ENCODE assay signal across 24 cellular contexts in genomic region chr10:551489-552252, GRCh38.
A peak's percentile ranks its signal among the peaks of the same experiment; 100 is the strongest.
DNase-seq lines count a peak whose midpoint lies in the region; ATAC-seq, FAIRE-seq and TF ChIP-seq lines count a peak whose summit lies in the region.
"Had no signal": no experiment of that assay in that cellular context is flagged by ENCODE, and none has a peak within 500 bp of the region (broad histone marks: within the 10 kb centered on the region; RNA-seq: fewer than 3 reads in every experiment).

No MANE protein-coding gene starts in this region.

- H2BK120ac ChIP-seq in H1 (replicated peaks; ENCODE audit: low read depth, low read length), result no peak overlapping the region

- H3K27ac ChIP-seq in H1 (ENCODE audit: low read depth, low read length) (no peak overlapping the region), thyroid gland (no peak overlapping the region)
- H3K27ac ChIP-seq: BLaER1 treated with 17β-estradiol and CSF1 and Interleukin-3, amounts not matched to agents 10 nM and 100 nM; SJCRH30 had no signal

- peaks cover 9 to 21% (median 14%) of the 10 kb centered on the region in 4 experiments for H3K4me1 ChIP-seq in H1 (replicated peaks in 1 of 4; ENCODE audit: control insufficient read depth in 3 of 4, insufficient read depth in 4 of 4, low read length in 3 of 4)
- peaks cover 6 to 13% of the 10 kb centered on the region in 2 donors for H3K4me1 ChIP-seq in thyroid gland

- H4K91ac ChIP-seq in H1 (replicated peaks; ENCODE audit: insufficient read length, low read length), result no peak overlapping the region

- H3K14ac ChIP-seq in H1 (ENCODE audit: insufficient read length), result peak overlapping the region; percentile 94

- DNase-seq in natural killer cell treated with Interleukin-12 subunit alpha and Interleukin-12 subunit beta and Interleukin-15 and Interleukin-18, amount 100 ng/mL, for 72 hours (ENCODE audit: low spot score), result no peak
- DNase-seq in natural killer cell (no peak), H1 (ENCODE audit: low read depth in 1 of 2, low spot score in 2 of 2) (no peak), nephron progenitor cell (no peak), putamen (ENCODE audit: low spot score) (no peak), thyroid gland (no peak), NCI-H510A (lab: John Stamatoyannopoulos, UW) (no peak), NCI-H524 (lab: John Stamatoyannopoulos, UW) (no peak)
- DNase-seq: CD4-positive, alpha-beta T cell; COR-L47; DMS53; GOT3; NCI-H1048; NCI-H1417; NCI-H1694; NCI-H2029 treated with DMSO at 0.1 percent for 48 hours; NCI-H2227 treated with DMSO at 0.1 percent for 48 hours; NCI-H748 treated with DMSO at 0.1 percent for 48 hours; PC-3; SJCRH30 had no signal

- H3K9me3 Mint-ChIP-seq in natural killer cell treated with Interleukin-12 subunit alpha and Interleukin-12 subunit beta and Interleukin-15 and Interleukin-18, amount 100 ng/mL, for 72 hours, result no peaks in the 10 kb centered on the region
- H3K9me3 Mint-ChIP-seq in natural killer cell, result no peaks in the 10 kb centered on the region
- H3K9me3 Mint-ChIP-seq in nephron progenitor cell, result no peaks in the 10 kb centered on the region
- H3K9me3 Mint-ChIP-seq: CD4-positive, alpha-beta T cell had no signal

- H3K79me1 ChIP-seq in H1 (ENCODE audit: low read depth, low read length), result peaks cover 4% of the 10 kb centered on the region

- H4K20me1 ChIP-seq in H1 (replicated peaks in 1 of 2; ENCODE audit: control insufficient read depth in 1 of 2, insufficient read depth in 2 of 2, low read length in 2 of 2), result peaks cover 10% of the 10 kb centered on the region in 2 experiments

- H3K27me3 Mint-ChIP-seq in natural killer cell treated with Interleukin-12 subunit alpha and Interleukin-12 subunit beta and Interleukin-15 and Interleukin-18, amount 100 ng/mL, for 72 hours, result peaks cover 30 to 40% of the 10 kb centered on the region in 2 donors
- H3K27me3 Mint-ChIP-seq in natural killer cell (ENCODE audit: low read depth in 2 of 2), result peaks cover 23 to 24% of the 10 kb centered on the region in 2 donors
- no peaks in the 10 kb centered on the region for H3K27me3 Mint-ChIP-seq in nephron progenitor cell (ENCODE audit: low read depth, poor library complexity)

- no peak overlapping the region for H2AK5ac ChIP-seq in H1 (ENCODE audit: low read depth, low read length)

- H3K27me3 ChIP-seq in H1 (replicated peaks in 1 of 4; ENCODE audit: control insufficient read depth in 3 of 4, extremely low read depth in 1 of 4, insufficient read depth in 3 of 4, low read length in 3 of 4), result no peaks in the 10 kb centered on the region
- no peaks in the 10 kb centered on the region for H3K27me3 ChIP-seq in thyroid gland
- H3K27me3 ChIP-seq: SJCRH30 had no signal

- H2BK15ac ChIP-seq in H1 (ENCODE audit: low read length), result no peak overlapping the region

- H3K27ac Mint-ChIP-seq in natural killer cell treated with Interleukin-12 subunit alpha and Interleukin-12 subunit beta and Interleukin-15 and Interleukin-18, amount 100 ng/mL, for 72 hours, result no peak overlapping the region
- H3K27ac Mint-ChIP-seq in natural killer cell (no peak overlapping the region), nephron progenitor cell (peak overlapping the region; percentile 48)
- H3K27ac Mint-ChIP-seq: CD4-positive, alpha-beta T cell had no signal

- CTCF ChIA-PET in H1 (lab: Charles Lee; ENCODE audit: partially characterized antibody), result interaction anchor here (0.6 to 2.2 kb wide), 5 partner anchors 10 to 120 kb away, joined by 3 to 7 read pairs (median 3); no protein-coding TSS in a partner anchor

- TF ChIP-seq CTCF in natural killer cell (IDR thresholded peaks at IDR 0.05) (no peak), H1 (IDR thresholded peaks at IDR 0.05; ENCODE audit: control extremely low read depth in 1 of 3, insufficient read depth in 1 of 3, low read depth in 1 of 3, low read length in 3 of 3) (no peak), nephron progenitor cell (IDR thresholded peaks at IDR 0.05) (no peak), thyroid gland (IDR thresholded peaks at IDR 0.05) (no peak)

- peaks cover 0 to 3% of the 10 kb centered on the region in 2 donors for H3K4me1 Mint-ChIP-seq in natural killer cell treated with Interleukin-12 subunit alpha and Interleukin-12 subunit beta and Interleukin-15 and Interleukin-18, amount 100 ng/mL, for 72 hours (ENCODE audit: low read depth in 2 of 2)
- peaks cover 0 to 4% of the 10 kb centered on the region in 2 donors for H3K4me1 Mint-ChIP-seq in natural killer cell
- H3K4me1 Mint-ChIP-seq in nephron progenitor cell, result peaks cover 72% of the 10 kb centered on the region

- no peak for TF ChIP-seq RAD21 in H1 (IDR thresholded peaks at IDR 0.05 in 1 of 2, conservative IDR thresholded peaks at IDR 0.05 in 1 of 2; ENCODE audit: low read depth in 2 of 2, low read length in 2 of 2)

- 0 out of 2 replicates have a peak overlapping the region, but pooled peaks have one; percentile 9 for H2BK5ac ChIP-seq in H1 (ENCODE audit: low read depth, low read length)

- H3K9ac ChIP-seq in H1 (replicated peaks in 1 of 4; ENCODE audit: extremely low read depth in 1 of 4, low read depth in 3 of 4, low read length in 3 of 4), result no peak overlapping the region
- H3K9ac ChIP-seq: BLaER1 treated with 17β-estradiol and CSF1 and Interleukin-3, amounts not matched to agents 10 nM and 100 nM had no signal

- H3K23me2 ChIP-seq in H1 (ENCODE audit: low read depth, low read length), result peaks cover 1% of the 10 kb centered on the region; the same call in 1 of the 2 replicates

- H3K36me3 Mint-ChIP-seq in natural killer cell treated with Interleukin-12 subunit alpha and Interleukin-12 subunit beta and Interleukin-15 and Interleukin-18, amount 100 ng/mL, for 72 hours, result no peaks in the 10 kb centered on the region
- H3K36me3 Mint-ChIP-seq in natural killer cell (no peaks in the 10 kb centered on the region), nephron progenitor cell (ENCODE audit: low read depth) (no peaks in the 10 kb centered on the region)

- H3K36me3 ChIP-seq in H1 (ENCODE audit: control insufficient read depth in 2 of 4, insufficient read depth in 4 of 4, low read length in 3 of 4), result no peaks in the 10 kb centered on the region
- no peaks in the 10 kb centered on the region for H3K36me3 ChIP-seq in thyroid gland
- H3K36me3 ChIP-seq: BLaER1 treated with 17β-estradiol and CSF1 and Interleukin-3, amounts not matched to agents 10 nM and 100 nM; SJCRH30 had no signal

- intact Hi-C loops in natural killer cell (cut with micrococcal nuclease) (no loop called here), thyroid gland (cut with DNase I) (no loop called here)

- no peak overlapping the region for H4K8ac ChIP-seq in H1 (ENCODE audit: extremely low read depth, insufficient read depth, low read length)

- no peak overlapping the region for H4K5ac ChIP-seq in H1 (ENCODE audit: insufficient read length, low read depth, low read length)

- TF ChIP-seq EP300 in H1 (IDR thresholded peaks at IDR 0.05; ENCODE audit: borderline replicate concordance in 1 of 2, low read depth in 2 of 2, low read length in 2 of 2), result no peak

- no peak overlapping the region for H2AFZ ChIP-seq in H1 (ENCODE audit: low read length)

- ATAC-seq in natural killer cell treated with Interleukin-12 subunit alpha and Interleukin-12 subunit beta and Interleukin-15 and Interleukin-18, amount 100 ng/mL, for 72 hours, result peak; percentile 5 to 14
- ATAC-seq in natural killer cell, result no peak
- ATAC-seq: HCT116, PC-3, SK-N-SH treated with all-trans-retinoic acid at 6 μM for 48 hours had no signal

- H3K4me3 Mint-ChIP-seq in natural killer cell treated with Interleukin-12 subunit alpha and Interleukin-12 subunit beta and Interleukin-15 and Interleukin-18, amount 100 ng/mL, for 72 hours, result no peak overlapping the region
- H3K4me3 Mint-ChIP-seq in natural killer cell (no peak overlapping the region), nephron progenitor cell (no peak overlapping the region)
- H3K4me3 Mint-ChIP-seq: CD4-positive, alpha-beta T cell had no signal

- 86% methylated on average over 14 of the region's 14 CpGs; no CpG with 5 or more reads in 1 of the 2 experiments for WGBS in H1 (ENCODE audit: extremely low coverage in 1 of 2, insufficient coverage in 1 of 2, insufficient read length in 1 of 2, insufficient replicate concordance in 2 of 2, low coverage in 1 of 2, low lambda C conversion rate in 2 of 2, missing lambda C conversion rate in 1 of 2), 2 experiments
- 62 to 77% methylated on average over 12 to 13 of the region's 14 CpGs for WGBS in thyroid gland, 2 donors

- H3K56ac ChIP-seq in H1 (replicated peaks; ENCODE audit: insufficient read length, low read depth, low read length), result no peak overlapping the region

- H3K4me3 ChIP-seq in H1 (ENCODE audit: extremely low read depth in 1 of 4, insufficient read depth in 2 of 4, low read depth in 3 of 4, low read length in 4 of 4), result no peak overlapping the region
- no peak overlapping the region for H3K4me3 ChIP-seq in thyroid gland (replicated peaks in 1 of 3)
- H3K4me3 ChIP-seq: BLaER1 treated with 17β-estradiol and CSF1 and Interleukin-3, amounts not matched to agents 10 nM and 100 nM; SJCRH30 had no signal

- H3K79me2 ChIP-seq in H1 (ENCODE audit: control insufficient read depth in 1 of 2, insufficient read depth in 2 of 2, low read length in 2 of 2), result peaks cover 0 to 6% of the 10 kb centered on the region in 2 experiments; a peak in 1 of 4 replicates

- TF ChIP-seq POLR2A in H1 (IDR thresholded peaks at IDR 0.05; ENCODE audit: control extremely low read depth in 1 of 2, low read depth in 2 of 2, low read length in 2 of 2) (no peak), thyroid gland (IDR thresholded peaks at IDR 0.05) (no peak)

- H3K9me3 ChIP-seq in H1 (ENCODE audit: insufficient read depth in 2 of 2, low read depth in 1 of 2, low read length in 1 of 2) (no peaks in the 10 kb centered on the region), thyroid gland (no peaks in the 10 kb centered on the region)
- H3K9me3 ChIP-seq: BLaER1 treated with 17β-estradiol and CSF1 and Interleukin-3, amounts not matched to agents 10 nM and 100 nM; SJCRH30 had no signal

- no peak overlapping the region for H3K23ac ChIP-seq in H1 (ENCODE audit: insufficient read length)

- no peak overlapping the region for H2BK20ac ChIP-seq in H1 (ENCODE audit: low read length)

- no peak overlapping the region for H2BK12ac ChIP-seq in H1 (ENCODE audit: low read depth, low read length)

- POLR2A ChIA-PET in H1 (lab: Charles Lee; ENCODE audit: partially characterized antibody), result interaction anchor here (1.7 kb wide), 1 partner anchor 11 kb away, joined by 4 read pairs; no protein-coding TSS in a partner anchor

- H3K4ac ChIP-seq in H1 (replicated peaks; ENCODE audit: insufficient read length, low read depth, low read length), result no peak overlapping the region

- no peak overlapping the region for H3K4me2 ChIP-seq in H1 (ENCODE audit: insufficient read depth in 1 of 2, low read depth in 2 of 2, low read length in 2 of 2)
- H3K4me2 ChIP-seq: BLaER1 treated with 17β-estradiol and CSF1 and Interleukin-3, amounts not matched to agents 10 nM and 100 nM had no signal

- FAIRE-seq in H1 (lab: Jason Lieb, UNC), result no peak
- FAIRE-seq: GM12892 had no signal

- H3K18ac ChIP-seq in H1 (ENCODE audit: extremely low read depth, low read length), result no peak overlapping the region

TF ChIP-seq in H1, 55 proteins besides CTCF, POLR2A, EP300 and RAD21 (continues in another document):
- TF ChIP-seq FOSL1 (IDR thresholded peaks at IDR 0.05; ENCODE audit: insufficient read depth, low read depth, low read length) (no peak), JUND (IDR thresholded peaks at IDR 0.05; ENCODE audit: low read length) (no peak), EGR1 (IDR thresholded peaks at IDR 0.05; ENCODE audit: borderline replicate concordance, low read depth, low read length) (no peak)

Comparison
In these comparisons a context has a peak if more than half of its experiments do, and no peak if none do; other contexts are left out.
1. ATAC-seq: peak in natural killer cell treated with Interleukin-12 subunit alpha and Interleukin-12 subunit beta and Interleukin-15 and Interleukin-18, amount 100 ng/mL, for 72 hours (2 of 2); none in natural killer cell (0 of 3).